Comparison of ENCODE assay signal across 1 cellular context in the genomic region with DNA sequence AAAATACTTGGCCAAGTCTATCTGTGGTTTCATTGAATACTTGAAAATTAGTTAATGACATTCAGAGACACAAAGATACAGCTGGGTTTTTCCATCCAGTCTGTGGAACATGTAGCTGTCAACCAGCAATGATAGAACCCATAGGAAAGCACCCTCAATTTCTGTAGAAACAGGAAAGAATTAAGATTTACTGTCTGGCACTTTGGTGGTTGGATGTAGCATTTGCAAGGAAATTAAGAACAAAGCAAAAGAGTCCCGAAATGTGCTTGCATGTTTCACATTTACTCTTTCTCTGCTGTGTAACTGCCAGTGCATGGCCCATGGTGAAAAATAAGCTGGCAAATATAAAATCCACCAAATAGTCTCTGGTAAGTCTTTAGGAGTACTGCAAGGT.
TF ChIP-seq lines count a peak whose summit lies in the region.

No MANE protein-coding gene starts in this region.

TF ChIP-seq in endothelial cell of umbilical vein, 7 proteins besides CTCF, POLR2A, EP300 and RAD21:
- no peak for TF ChIP-seq JUN (IDR thresholded peaks at IDR 0.05; ENCODE audit: borderline replicate concordance, insufficient read depth, insufficient read length, low read depth)
- no peak for TF ChIP-seq MYC (IDR thresholded peaks at IDR 0.05; ENCODE audit: low read depth, low read length)
- TF ChIP-seq POLR2AphosphoS5 (IDR thresholded peaks at IDR 0.05; ENCODE audit: insufficient read depth, low read depth, low read length), result no peak
- TF ChIP-seq, protein P1, sequence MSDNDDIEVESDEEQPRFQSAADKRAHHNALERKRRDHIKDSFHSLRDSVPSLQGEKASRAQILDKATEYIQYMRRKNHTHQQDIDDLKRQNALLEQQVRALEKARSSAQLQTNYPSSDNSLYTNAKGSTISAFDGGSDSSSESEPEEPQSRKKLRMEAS (IDR thresholded peaks at IDR 0.05; ENCODE audit: insufficient read depth, insufficient read length), result no peak
